Comparison of ENCODE assay signal across 2 cellular contexts in genomic region chr16:81987121-81987520, GRCh38.
TF ChIP-seq lines count a peak whose summit lies in the region.

No MANE protein-coding gene starts in this region.

TF ChIP-seq in HCT116, 20 proteins besides CTCF, POLR2A, EP300 and RAD21:
- TF ChIP-seq SP1 (IDR thresholded peaks at IDR 0.05; ENCODE audit: low read depth): no peak
- no peak for TF ChIP-seq EZH2phosphoT487 (IDR thresholded peaks at IDR 0.05; ENCODE audit: borderline replicate concordance)
- TF ChIP-seq SRF (IDR thresholded peaks at IDR 0.05; ENCODE audit: low read depth): no peak
- TF ChIP-seq FOSL1 (IDR thresholded peaks at IDR 0.05; ENCODE audit: low read depth): no peak
- TF ChIP-seq, protein P1, sequence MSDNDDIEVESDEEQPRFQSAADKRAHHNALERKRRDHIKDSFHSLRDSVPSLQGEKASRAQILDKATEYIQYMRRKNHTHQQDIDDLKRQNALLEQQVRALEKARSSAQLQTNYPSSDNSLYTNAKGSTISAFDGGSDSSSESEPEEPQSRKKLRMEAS (IDR thresholded peaks at IDR 0.05): no peak
- no peak for TF ChIP-seq CBX3 (IDR thresholded peaks at IDR 0.05; ENCODE audit: low read depth)
- TF ChIP-seq POLR2AphosphoS5 (IDR thresholded peaks at IDR 0.05; ENCODE audit: low read depth, low read length): no peak
- TF ChIP-seq TCF7L2 (IDR thresholded peaks at IDR 0.05; ENCODE audit: borderline replicate concordance, extremely low read depth, insufficient read depth, insufficient read length): no peak
- no peak for TF ChIP-seq YY1 (IDR thresholded peaks at IDR 0.05; ENCODE audit: extremely low read depth, insufficient replicate concordance, low read depth, low read length)
- TF ChIP-seq JUND (IDR thresholded peaks at IDR 0.05): no peak
- TF ChIP-seq REST (IDR thresholded peaks at IDR 0.05; ENCODE audit: low read depth): no peak
- no peak for TF ChIP-seq SIN3A (IDR thresholded peaks at IDR 0.05; ENCODE audit: low read depth)
- TF ChIP-seq, protein P2, sequence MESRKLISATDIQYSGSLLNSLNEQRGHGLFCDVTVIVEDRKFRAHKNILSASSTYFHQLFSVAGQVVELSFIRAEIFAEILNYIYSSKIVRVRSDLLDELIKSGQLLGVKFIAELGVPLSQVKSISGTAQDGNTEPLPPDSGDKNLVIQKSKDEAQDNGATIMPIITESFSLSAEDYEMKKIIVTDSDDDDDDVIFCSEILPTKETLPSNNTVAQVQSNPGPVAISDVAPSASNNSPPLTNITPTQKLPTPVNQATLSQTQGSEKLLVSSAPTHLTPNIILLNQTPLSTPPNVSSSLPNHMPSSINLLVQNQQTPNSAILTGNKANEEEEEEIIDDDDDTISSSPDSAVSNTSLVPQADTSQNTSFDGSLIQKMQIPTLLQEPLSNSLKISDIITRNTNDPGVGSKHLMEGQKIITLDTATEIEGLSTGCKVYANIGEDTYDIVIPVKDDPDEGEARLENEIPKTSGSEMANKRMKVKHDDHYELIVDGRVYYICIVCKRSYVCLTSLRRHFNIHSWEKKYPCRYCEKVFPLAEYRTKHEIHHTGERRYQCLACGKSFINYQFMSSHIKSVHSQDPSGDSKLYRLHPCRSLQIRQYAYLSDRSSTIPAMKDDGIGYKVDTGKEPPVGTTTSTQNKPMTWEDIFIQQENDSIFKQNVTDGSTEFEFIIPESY (IDR thresholded peaks at IDR 0.05; ENCODE audit: extremely low read depth, insufficient replicate concordance, low read length): no peak
- no peak for TF ChIP-seq EGR1 (IDR thresholded peaks at IDR 0.05; ENCODE audit: low read depth)
- no peak for TF ChIP-seq ELF1 (IDR thresholded peaks at IDR 0.05; ENCODE audit: borderline replicate concordance, low read depth)
- TF ChIP-seq, protein P3, sequence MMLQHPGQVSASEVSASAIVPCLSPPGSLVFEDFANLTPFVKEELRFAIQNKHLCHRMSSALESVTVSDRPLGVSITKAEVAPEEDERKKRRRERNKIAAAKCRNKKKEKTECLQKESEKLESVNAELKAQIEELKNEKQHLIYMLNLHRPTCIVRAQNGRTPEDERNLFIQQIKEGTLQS (IDR thresholded peaks at IDR 0.05): no peak
- TF ChIP-seq ZFX (IDR thresholded peaks at IDR 0.05): no peak
TF ChIP-seq in HCT116: peak in this region for 0.

TF ChIP-seq in K562, 482 proteins besides CTCF, POLR2A, EP300 and RAD21:
- peak; percentile 25; the same call in 1 of the 2 replicates for TF ChIP-seq GABPA (tag; conservative IDR thresholded peaks at IDR 0.05; ENCODE audit: low read depth)
- TF ChIP-seq, protein P4, sequence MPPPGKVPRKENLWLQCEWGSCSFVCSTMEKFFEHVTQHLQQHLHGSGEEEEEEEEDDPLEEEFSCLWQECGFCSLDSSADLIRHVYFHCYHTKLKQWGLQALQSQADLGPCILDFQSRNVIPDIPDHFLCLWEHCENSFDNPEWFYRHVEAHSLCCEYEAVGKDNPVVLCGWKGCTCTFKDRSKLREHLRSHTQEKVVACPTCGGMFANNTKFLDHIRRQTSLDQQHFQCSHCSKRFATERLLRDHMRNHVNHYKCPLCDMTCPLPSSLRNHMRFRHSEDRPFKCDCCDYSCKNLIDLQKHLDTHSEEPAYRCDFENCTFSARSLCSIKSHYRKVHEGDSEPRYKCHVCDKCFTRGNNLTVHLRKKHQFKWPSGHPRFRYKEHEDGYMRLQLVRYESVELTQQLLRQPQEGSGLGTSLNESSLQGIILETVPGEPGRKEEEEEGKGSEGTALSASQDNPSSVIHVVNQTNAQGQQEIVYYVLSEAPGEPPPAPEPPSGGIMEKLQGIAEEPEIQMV (tag; conservative IDR thresholded peaks at IDR 0.05; ENCODE audit: low read depth): no peak
- TF ChIP-seq ZNF583 (CRISPR knock-in tag; IDR thresholded peaks at IDR 0.05): no peak
TF ChIP-seq in K562: peak in this region for 1.
